Comparison of ENCODE assay signal across 1 cellular context in the genomic region with DNA sequence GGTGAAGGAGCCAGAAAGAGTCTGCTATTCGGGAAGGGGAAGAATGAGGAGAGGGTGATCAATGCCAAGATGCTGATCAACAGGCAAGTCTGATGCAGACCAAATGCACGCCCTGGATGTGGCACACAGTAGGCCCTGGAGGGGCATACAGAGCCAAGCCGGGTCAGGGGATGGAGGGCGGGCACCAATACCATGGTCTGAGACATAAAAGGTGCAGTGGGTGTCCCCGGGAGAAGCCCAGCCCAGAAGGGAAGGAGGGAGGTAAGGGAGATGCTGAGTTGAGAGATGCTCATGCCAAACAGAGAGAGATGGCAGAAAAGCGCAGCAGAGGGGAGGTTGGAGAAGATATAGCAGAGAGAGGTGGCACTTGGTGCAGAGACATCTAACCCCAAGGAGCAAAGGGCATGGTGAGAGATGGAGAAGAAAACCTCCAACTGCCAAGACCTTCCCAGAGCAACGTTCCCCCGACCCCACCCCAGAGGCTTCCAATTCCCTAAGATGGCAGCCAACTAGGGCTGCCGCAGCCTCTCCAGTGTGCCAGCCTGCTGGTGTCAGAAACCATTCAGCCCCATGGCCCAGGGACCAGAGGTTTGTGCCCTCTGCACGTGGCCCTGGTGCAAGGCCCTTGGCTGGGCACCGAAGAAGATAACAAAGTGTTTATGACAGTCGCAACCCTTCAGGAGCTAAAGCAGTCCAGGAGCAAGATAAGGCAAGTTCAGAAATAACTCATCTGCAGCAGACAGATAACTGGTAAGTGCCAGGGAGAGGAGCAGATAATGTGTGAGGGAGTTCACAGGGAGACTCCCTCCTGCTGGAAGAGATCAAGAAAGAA.
TF ChIP-seq lines count a peak whose summit lies in the region.

No MANE protein-coding gene starts in this region.

TF ChIP-seq in K562, 482 proteins besides CTCF, POLR2A, EP300 and RAD21 (continued from another document and continues in another):
- TF ChIP-seq NBN (IDR thresholded peaks at IDR 0.05; ENCODE audit: low read depth): peak; percentile 83; the same call in 1 of the 2 replicates
- peak; percentile 62; the same call in 1 of the 2 replicates for TF ChIP-seq ZNF263 (CRISPR knock-in tag; IDR thresholded peaks at IDR 0.05; ENCODE audit: borderline replicate concordance)
- peak; percentile 95 for TF ChIP-seq POLR2AphosphoS5 (IDR thresholded peaks at IDR 0.05; ENCODE audit: control insufficient read depth, insufficient read depth, low read depth, low read length)
- no peak for TF ChIP-seq FOS (IDR thresholded peaks at IDR 0.05; ENCODE audit: extremely low read depth, insufficient read length)
- no peak for TF ChIP-seq SIN3B (IDR thresholded peaks at IDR 0.05; ENCODE audit: low read depth)
- peak; percentile 63; the same call in 1 of the 2 replicates for TF ChIP-seq DMBX1 (CRISPR knock-in tag; IDR thresholded peaks at IDR 0.05; ENCODE audit: borderline replicate concordance)
- peak; percentile 95 for TF ChIP-seq ELF4 (CRISPR knock-in tag; IDR thresholded peaks at IDR 0.05)
- no peak for TF ChIP-seq SAFB (IDR thresholded peaks at IDR 0.05; ENCODE audit: borderline replicate concordance, low read depth, low read length)
- TF ChIP-seq, protein P1, sequence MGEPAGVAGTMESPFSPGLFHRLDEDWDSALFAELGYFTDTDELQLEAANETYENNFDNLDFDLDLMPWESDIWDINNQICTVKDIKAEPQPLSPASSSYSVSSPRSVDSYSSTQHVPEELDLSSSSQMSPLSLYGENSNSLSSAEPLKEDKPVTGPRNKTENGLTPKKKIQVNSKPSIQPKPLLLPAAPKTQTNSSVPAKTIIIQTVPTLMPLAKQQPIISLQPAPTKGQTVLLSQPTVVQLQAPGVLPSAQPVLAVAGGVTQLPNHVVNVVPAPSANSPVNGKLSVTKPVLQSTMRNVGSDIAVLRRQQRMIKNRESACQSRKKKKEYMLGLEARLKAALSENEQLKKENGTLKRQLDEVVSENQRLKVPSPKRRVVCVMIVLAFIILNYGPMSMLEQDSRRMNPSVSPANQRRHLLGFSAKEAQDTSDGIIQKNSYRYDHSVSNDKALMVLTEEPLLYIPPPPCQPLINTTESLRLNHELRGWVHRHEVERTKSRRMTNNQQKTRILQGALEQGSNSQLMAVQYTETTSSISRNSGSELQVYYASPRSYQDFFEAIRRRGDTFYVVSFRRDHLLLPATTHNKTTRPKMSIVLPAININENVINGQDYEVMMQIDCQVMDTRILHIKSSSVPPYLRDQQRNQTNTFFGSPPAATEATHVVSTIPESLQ (CRISPR knock-in tag; IDR thresholded peaks at IDR 0.05): no peak
- TF ChIP-seq TFE3 (CRISPR knock-in tag; IDR thresholded peaks at IDR 0.05): no peak; the same call in 1 of the 2 replicates
- peak; percentile 80 for TF ChIP-seq SMAD1 (IDR thresholded peaks at IDR 0.05; ENCODE audit: low read depth, low read length, partially characterized antibody)
- TF ChIP-seq, protein P2, sequence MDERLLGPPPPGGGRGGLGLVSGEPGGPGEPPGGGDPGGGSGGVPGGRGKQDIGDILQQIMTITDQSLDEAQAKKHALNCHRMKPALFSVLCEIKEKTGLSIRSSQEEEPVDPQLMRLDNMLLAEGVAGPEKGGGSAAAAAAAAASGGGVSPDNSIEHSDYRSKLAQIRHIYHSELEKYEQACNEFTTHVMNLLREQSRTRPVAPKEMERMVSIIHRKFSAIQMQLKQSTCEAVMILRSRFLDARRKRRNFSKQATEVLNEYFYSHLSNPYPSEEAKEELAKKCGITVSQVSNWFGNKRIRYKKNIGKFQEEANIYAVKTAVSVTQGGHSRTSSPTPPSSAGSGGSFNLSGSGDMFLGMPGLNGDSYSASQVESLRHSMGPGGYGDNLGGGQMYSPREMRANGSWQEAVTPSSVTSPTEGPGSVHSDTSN (CRISPR knock-in tag; IDR thresholded peaks at IDR 0.05; ENCODE audit: low read depth): no peak
- TF ChIP-seq, protein P2 (tag; conservative IDR thresholded peaks at IDR 0.05; ENCODE audit: low read depth): peak; percentile 89
- peak; percentile 78 for TF ChIP-seq MYC (IDR thresholded peaks at IDR 0.05; ENCODE audit: low read depth, low read length)
- TF ChIP-seq MYC (CRISPR knock-in tag; IDR thresholded peaks at IDR 0.05; ENCODE audit: borderline replicate concordance, low read depth): no peak
- peak; percentile 99 for TF ChIP-seq ARID1B (IDR thresholded peaks at IDR 0.05)
- no peak for TF ChIP-seq KAT8 (IDR thresholded peaks at IDR 0.05; ENCODE audit: low read depth)
- peak in 1 of 2 experiments; percentile 89; a peak in 2 of 4 replicates for TF ChIP-seq TEAD1 (CRISPR knock-in tag; IDR thresholded peaks at IDR 0.05)
- peak; percentile 87 for TF ChIP-seq FOXJ2 (tag; IDR thresholded peaks at IDR 0.05)
- TF ChIP-seq EHMT2 (IDR thresholded peaks at IDR 0.05): peak; percentile 74
- TF ChIP-seq ETS1 (conservative IDR thresholded peaks at IDR 0.05; ENCODE audit: control insufficient read depth, low read depth, low read length): peak; percentile 46; the same call in 1 of the 2 replicates
- 0 out of 2 replicates have a peak, but pooled peaks have one; percentile 7 for TF ChIP-seq IFI16 (CRISPR knock-in tag; IDR thresholded peaks at IDR 0.05)
- TF ChIP-seq ZNF165 (CRISPR knock-in tag; IDR thresholded peaks at IDR 0.05; ENCODE audit: borderline replicate concordance): no peak
- TF ChIP-seq MTA2 (IDR thresholded peaks at IDR 0.05; ENCODE audit: low read depth): peak; percentile 97
- TF ChIP-seq TARDBP (IDR thresholded peaks at IDR 0.05): peak; percentile 72; the same call in 1 of the 2 replicates
- no peak for TF ChIP-seq JUNB (CRISPR knock-in tag; conservative IDR thresholded peaks at IDR 0.05)
- TF ChIP-seq NCOA2 (IDR thresholded peaks at IDR 0.05; ENCODE audit: partially characterized antibody in 2 of 2): peak in 1 of 2 experiments; percentile 61
- peak; percentile 74 for TF ChIP-seq ATF7 (IDR thresholded peaks at IDR 0.05)
- TF ChIP-seq, protein P3, sequence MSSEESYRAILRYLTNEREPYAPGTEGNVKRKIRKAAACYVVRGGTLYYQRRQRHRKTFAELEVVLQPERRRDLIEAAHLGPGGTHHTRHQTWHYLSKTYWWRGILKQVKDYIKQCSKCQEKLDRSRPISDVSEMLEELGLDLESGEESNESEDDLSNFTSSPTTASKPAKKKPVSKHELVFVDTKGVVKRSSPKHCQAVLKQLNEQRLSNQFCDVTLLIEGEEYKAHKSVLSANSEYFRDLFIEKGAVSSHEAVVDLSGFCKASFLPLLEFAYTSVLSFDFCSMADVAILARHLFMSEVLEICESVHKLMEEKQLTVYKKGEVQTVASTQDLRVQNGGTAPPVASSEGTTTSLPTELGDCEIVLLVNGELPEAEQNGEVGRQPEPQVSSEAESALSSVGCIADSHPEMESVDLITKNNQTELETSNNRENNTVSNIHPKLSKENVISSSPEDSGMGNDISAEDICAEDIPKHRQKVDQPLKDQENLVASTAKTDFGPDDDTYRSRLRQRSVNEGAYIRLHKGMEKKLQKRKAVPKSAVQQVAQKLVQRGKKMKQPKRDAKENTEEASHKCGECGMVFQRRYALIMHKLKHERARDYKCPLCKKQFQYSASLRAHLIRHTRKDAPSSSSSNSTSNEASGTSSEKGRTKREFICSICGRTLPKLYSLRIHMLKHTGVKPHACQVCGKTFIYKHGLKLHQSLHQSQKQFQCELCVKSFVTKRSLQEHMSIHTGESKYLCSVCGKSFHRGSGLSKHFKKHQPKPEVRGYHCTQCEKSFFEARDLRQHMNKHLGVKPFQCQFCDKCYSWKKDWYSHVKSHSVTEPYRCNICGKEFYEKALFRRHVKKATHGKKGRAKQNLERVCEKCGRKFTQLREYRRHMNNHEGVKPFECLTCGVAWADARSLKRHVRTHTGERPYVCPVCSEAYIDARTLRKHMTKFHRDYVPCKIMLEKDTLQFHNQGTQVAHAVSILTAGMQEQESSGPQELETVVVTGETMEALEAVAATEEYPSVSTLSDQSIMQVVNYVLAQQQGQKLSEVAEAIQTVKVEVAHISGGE (CRISPR knock-in tag; IDR thresholded peaks at IDR 0.05): peak in 1 of 3 experiments; percentile 73; a peak in 1 of 6 replicates
- peak; percentile 10; the same call in 1 of the 2 replicates for TF ChIP-seq BCL6 (CRISPR knock-in tag; IDR thresholded peaks at IDR 0.05)
- TF ChIP-seq, protein P4, sequence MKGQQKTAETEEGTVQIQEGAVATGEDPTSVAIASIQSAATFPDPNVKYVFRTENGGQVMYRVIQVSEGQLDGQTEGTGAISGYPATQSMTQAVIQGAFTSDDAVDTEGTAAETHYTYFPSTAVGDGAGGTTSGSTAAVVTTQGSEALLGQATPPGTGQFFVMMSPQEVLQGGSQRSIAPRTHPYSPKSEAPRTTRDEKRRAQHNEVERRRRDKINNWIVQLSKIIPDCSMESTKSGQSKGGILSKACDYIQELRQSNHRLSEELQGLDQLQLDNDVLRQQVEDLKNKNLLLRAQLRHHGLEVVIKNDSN (CRISPR knock-in tag; IDR thresholded peaks at IDR 0.05): peak; percentile 28; the same call in 1 of the 2 replicates
- TF ChIP-seq ZNF778 (CRISPR knock-in tag; IDR thresholded peaks at IDR 0.05): no peak
- TF ChIP-seq XRCC3 (IDR thresholded peaks at IDR 0.05): no peak
- no peak for TF ChIP-seq ETV6 (IDR thresholded peaks at IDR 0.05; ENCODE audit: borderline replicate concordance in 1 of 2, low read depth in 2 of 2, low read length in 1 of 2)
- no peak for TF ChIP-seq ETV6 (CRISPR knock-in tag; IDR thresholded peaks at IDR 0.05; ENCODE audit: borderline replicate concordance)
- no peak for TF ChIP-seq PCBP1 (IDR thresholded peaks at IDR 0.05; ENCODE audit: low read depth, low read length, poor library complexity, severe bottlenecking)
- TF ChIP-seq ZNF197 (CRISPR knock-in tag; IDR thresholded peaks at IDR 0.05; ENCODE audit: low read depth): peak; percentile 86
- TF ChIP-seq SP1 (CRISPR knock-in tag; IDR thresholded peaks at IDR 0.05): peak; percentile 37; the same call in 1 of the 2 replicates
- TF ChIP-seq MECOM (CRISPR knock-in tag; IDR thresholded peaks at IDR 0.05): peak; percentile 95
- peak; percentile 97 for TF ChIP-seq NCOR1 (IDR thresholded peaks at IDR 0.05)
- TF ChIP-seq AFF1 (IDR thresholded peaks at IDR 0.05; ENCODE audit: low read depth in 1 of 2, partially characterized antibody in 2 of 2): peak in 1 of 2 experiments; percentile 87
- peak in 1 of 2 experiments; percentile 23 for TF ChIP-seq E2F6 (IDR thresholded peaks at IDR 0.05; ENCODE audit: borderline replicate concordance in 1 of 2, extremely low read depth in 1 of 2, insufficient read depth in 1 of 2, insufficient read length in 1 of 2, low read depth in 1 of 2, low read length in 1 of 2, poor library complexity in 1 of 2, severe bottlenecking in 1 of 2)
- peak; percentile 85 for TF ChIP-seq LEF1 (IDR thresholded peaks at IDR 0.05)
